Comparison of ENCODE assay signal across 9 cellular contexts in the genomic region with DNA sequence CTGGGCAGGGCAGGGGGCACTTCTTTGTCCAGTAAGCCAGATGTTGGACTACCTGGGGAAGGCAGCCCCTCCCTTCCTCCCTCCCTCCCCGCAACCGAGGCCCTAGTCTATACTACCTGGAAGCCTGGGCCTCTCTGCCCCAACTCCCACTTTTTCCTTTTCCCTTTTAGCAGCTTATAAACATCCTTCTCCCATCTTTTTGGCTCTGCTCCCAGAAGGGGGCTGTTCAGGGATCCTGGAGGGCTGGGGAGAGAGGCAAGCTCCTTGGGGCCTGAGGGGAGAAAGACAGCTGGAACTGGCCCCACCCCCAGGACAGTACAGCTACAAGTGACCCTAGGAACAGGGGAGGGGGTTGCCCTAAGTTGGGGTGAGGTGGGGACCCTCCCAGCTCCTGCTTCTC. TPM values are rescaled to one million over a fixed set of nuclear protein-coding genes. Genes with fewer than 3 reads are reported as not detected.
A peak's percentile ranks its signal among the peaks of the same experiment; 100 is the strongest.
DNase-seq lines count a peak whose midpoint lies in the region; ATAC-seq and TF ChIP-seq lines count a peak whose summit lies in the region.
"Had no signal": no experiment of that assay in that cellular context is flagged by ENCODE, and none has a peak within 500 bp of the region (broad histone marks: within the 10 kb centered on the region; RNA-seq: fewer than 3 reads in every experiment).

No MANE protein-coding gene starts in this region.

- 52 to 78% (median 63%) methylated on average over 2 of the region's 2 CpGs for WGBS in heart left ventricle, 4 donors
- WGBS in ovary, 3 donors, result 31 to 33% (median 33%) methylated on average over 2 of the region's 2 CpGs

- no peak for TF ChIP-seq POLR2A in heart left ventricle (IDR thresholded peaks at IDR 0.05)
- no peak for TF ChIP-seq POLR2A in ovary (IDR thresholded peaks at IDR 0.05)
- TF ChIP-seq POLR2A in vagina (IDR thresholded peaks at IDR 0.05), result no peak

- H3K27ac ChIP-seq in heart left ventricle, result peak overlapping the region; percentile 90 to 99 (median 97)
- peak overlapping the region; percentile 92 for H3K27ac ChIP-seq in cingulate gyrus (ENCODE audit: low read depth, low read length)
- peak overlapping the region; percentile 74 to 95 for H3K27ac ChIP-seq in ovary
- peak overlapping the region; percentile 96 for H3K27ac ChIP-seq in vagina

- H3K4me1 ChIP-seq in heart left ventricle, result peaks cover 26 to 100% (median 98%) of the 10 kb centered on the region in 12 donors
- H3K4me1 ChIP-seq in ovary (ENCODE audit: insufficient read depth), result peaks cover 63% of the 10 kb centered on the region
- peaks cover 100% of the 10 kb centered on the region for H3K4me1 ChIP-seq in vagina

- DNase-seq in heart left ventricle (peak in 1 of 5 donors; percentile 32), Right ventricle myocardium inferior (ENCODE audit: missing footprints) (no peak), ovary (no peak), vagina (ENCODE audit: extremely low spot score in 2 of 2) (no peak), SW480 (ENCODE audit: low spot score) (no peak)

- H3K9me3 ChIP-seq in heart left ventricle, result no peaks in the 10 kb centered on the region
- no peaks in the 10 kb centered on the region for H3K9me3 ChIP-seq in ovary
- no peaks in the 10 kb centered on the region for H3K9me3 ChIP-seq in vagina

- no peak for TF ChIP-seq EP300 in ovary (IDR thresholded peaks at IDR 0.05)

- no peak overlapping the region for H3K4me3 ChIP-seq in heart left ventricle
- no peak overlapping the region for H3K4me3 ChIP-seq in ovary
- H3K4me3 ChIP-seq in vagina, result no peak overlapping the region

- TF ChIP-seq CTCF in heart left ventricle (IDR thresholded peaks at IDR 0.05), result no peak
- no peak for TF ChIP-seq CTCF in ovary (IDR thresholded peaks at IDR 0.05)
- no peak for TF ChIP-seq CTCF in vagina (IDR thresholded peaks at IDR 0.05)

- intact Hi-C loops in heart left ventricle (cut with DNase I), result loop anchor here in 3 of 10 donors (5.0 kb wide), 2 partner anchors 35 to 60 kb away; partner anchors contain the start of gene NFIX (in 1 of the 3)
- intact Hi-C loops in Right ventricle myocardium inferior (cut with DNase I), result loop anchor here (5.0 kb wide), 1 partner anchor 40 kb away; no protein-coding TSS in a partner anchor
- intact Hi-C loops in ovary (cut with DNase I), result loop anchor here in 1 of 4 donors (5.0 to 10.0 kb wide), 2 partner anchors 35 to 53 kb away; no protein-coding TSS in a partner anchor
- intact Hi-C loops in vagina (cut with DNase I), result loop anchor here (5.0 kb wide), 1 partner anchor 60 kb away; the partner anchor contains the start of gene NFIX

- H3K36me3 ChIP-seq in heart left ventricle (no peaks in the 10 kb centered on the region), ovary (no peaks in the 10 kb centered on the region), vagina (no peaks in the 10 kb centered on the region)

- no peak for ATAC-seq in heart left ventricle
- no peak for ATAC-seq in Right ventricle myocardium inferior
- no peak for ATAC-seq in HG02759 (IDR thresholded peaks at IDR 0.05; ENCODE audit: unreplicated experiment)
- ATAC-seq in HG03095 (IDR thresholded peaks at IDR 0.05; ENCODE audit: unreplicated experiment), result no peak

- H3K27me3 ChIP-seq in heart left ventricle (no peaks in the 10 kb centered on the region), ovary (no peaks in the 10 kb centered on the region), vagina (no peaks in the 10 kb centered on the region)

RNA-seq across cellular contexts. Expression of gene LYL1, which starts 44.9 kb away (rescaled TPM):
- total RNA-seq in heart left ventricle, result 10 to 100 TPM in 3 of 9 donors, 1 to 10 TPM in 6; 5.2 to 19.1 (median 8.3) TPM
- polyA plus RNA-seq in heart left ventricle, result 1 to 10 TPM; 7.7 to 8.4 TPM
- 9.4 TPM for total RNA-seq in Right ventricle myocardium inferior
- 1 to 10 TPM; 2.9 to 7.4 (median 6.7) TPM for total RNA-seq in ovary
- polyA plus RNA-seq in ovary, result 1 to 10 TPM in 1 of 2 donors, under 1 TPM in 1; 0.90 to 5.0 TPM
- 11.5 TPM for total RNA-seq in vagina
- total RNA-seq: LHCN-M2 had no signal

RNA-seq across cellular contexts. Expression of gene TRMT1, which starts 58.8 kb away (rescaled TPM):
- total RNA-seq in heart left ventricle (10 to 100 TPM; 15.1 to 22.6 (median 16.2) TPM), Right ventricle myocardium inferior (21.1 TPM), ovary (10 to 100 TPM; 23.6 to 54.8 (median 38.7) TPM), vagina (28.0 TPM)
- polyA plus RNA-seq in heart left ventricle (10 to 100 TPM; 26.4 to 32.4 TPM), ovary (10 to 100 TPM in 1 of 2 donors, 1 to 10 TPM in 1; 7.6 to 37.2 TPM)
